9 cellular contexts compared by ENCODE assay signal in the genomic region with DNA sequence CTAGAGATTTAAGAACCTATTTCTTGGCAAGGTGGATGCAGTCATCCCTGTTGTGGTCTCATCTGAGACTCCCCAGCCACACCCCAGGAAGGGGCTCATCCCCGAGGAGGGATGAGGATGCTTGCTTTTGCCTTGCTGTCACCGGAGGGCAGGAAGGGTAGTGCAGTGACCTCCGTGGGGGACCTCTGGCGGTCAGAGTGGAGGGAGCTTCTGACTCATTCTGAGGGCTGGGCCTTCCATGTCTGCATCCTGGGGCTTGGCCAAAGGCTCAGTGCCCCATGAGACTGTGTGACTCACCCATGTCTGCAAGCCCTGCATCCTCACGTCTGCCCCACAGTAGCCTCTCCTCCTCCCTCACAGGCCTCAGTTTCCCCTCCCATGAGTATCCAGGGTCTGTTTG. TPM values are rescaled to one million over a fixed set of nuclear protein-coding genes. Genes with fewer than 3 reads are reported as not detected.
A peak's percentile ranks its signal among the peaks of the same experiment; 100 is the strongest.
DNase-seq lines count a peak whose midpoint lies in the region; ATAC-seq and TF ChIP-seq lines count a peak whose summit lies in the region.
"Had no signal": no experiment of that assay in that cellular context is flagged by ENCODE, and none has a peak within 500 bp of the region (broad histone marks: within the 10 kb centered on the region; RNA-seq: fewer than 3 reads in every experiment).

No MANE protein-coding gene starts in this region.

- no peak overlapping the region for H3K9ac ChIP-seq in neural progenitor cell

- H3K79me2 ChIP-seq in neural progenitor cell (ENCODE audit: low read depth) = no peaks in the 10 kb centered on the region

- peak; percentile 55 for TF ChIP-seq CTCF in NB4 (IDR thresholded peaks at IDR 0.05; ENCODE audit: low read depth, low read length)
- peak; percentile 39 for TF ChIP-seq CTCF in neural progenitor cell (IDR thresholded peaks at IDR 0.05)

- H3K9me3 Mint-ChIP-seq in neural progenitor cell = no peaks in the 10 kb centered on the region
- H3K9me3 Mint-ChIP-seq in T-cell = no peaks in the 10 kb centered on the region
- H3K9me3 Mint-ChIP-seq: central memory CD8-positive, alpha-beta T cell had no signal

- H3K27me3 Mint-ChIP-seq in neural progenitor cell (ENCODE audit: insufficient read depth, low read depth) (peaks cover 10% of the 10 kb centered on the region), T-cell (no peaks in the 10 kb centered on the region)
- H3K27me3 Mint-ChIP-seq: central memory CD8-positive, alpha-beta T cell had no signal

- POLR2A ChIA-PET in T-cell (lab: Charles Lee) = no interaction called here

- H3K36me3 Mint-ChIP-seq in neural progenitor cell = no peaks in the 10 kb centered on the region
- peaks cover 56% of the 10 kb centered on the region for H3K36me3 Mint-ChIP-seq in T-cell

- CTCF ChIA-PET in T-cell (lab: Charles Lee) = no interaction called here

- no peak for TF ChIP-seq POLR2A in NB4 (IDR thresholded peaks at IDR 0.05; ENCODE audit: extremely low read depth, insufficient read length)

- peaks cover 7% of the 10 kb centered on the region for H3F3A ChIP-seq in neural progenitor cell (ENCODE audit: low read depth)

- H3K27ac Mint-ChIP-seq in neural progenitor cell = no peak overlapping the region
- H3K27ac Mint-ChIP-seq in T-cell = no peak overlapping the region

- no peak for ATAC-seq in T-cell (replicated peaks in 1 of 4)

- H4K20me1 ChIP-seq in neural progenitor cell (ENCODE audit: low read depth) = no peaks in the 10 kb centered on the region

- peaks cover 16% of the 10 kb centered on the region for H3K4me1 ChIP-seq in neural progenitor cell

- H3K27me3 ChIP-seq in neural progenitor cell = no peaks in the 10 kb centered on the region

- H2AFZ ChIP-seq in neural progenitor cell (replicated peaks) = no peak overlapping the region

- H3K4me1 Mint-ChIP-seq in neural progenitor cell (peaks cover 23% of the 10 kb centered on the region), T-cell (peaks cover 10 to 17% (median 14%) of the 10 kb centered on the region in 3 donors)
- H3K4me1 Mint-ChIP-seq: central memory CD8-positive, alpha-beta T cell had no signal

- H3K4me3 Mint-ChIP-seq in neural progenitor cell = no peak overlapping the region
- no peak overlapping the region for H3K4me3 Mint-ChIP-seq in T-cell
- H3K4me3 Mint-ChIP-seq: central memory CD8-positive, alpha-beta T cell had no signal

- no peak overlapping the region for H3K4me2 ChIP-seq in neural progenitor cell

- H3K27ac ChIP-seq in neural progenitor cell = no peak overlapping the region

- H3K36me3 ChIP-seq in neural progenitor cell = no peaks in the 10 kb centered on the region

- H3K9me3 ChIP-seq in neural progenitor cell (ENCODE audit: low read depth) = no peaks in the 10 kb centered on the region

- no peak overlapping the region for H3K4me3 ChIP-seq in NB4 (ENCODE audit: low read depth, low read length)
- no peak overlapping the region for H3K4me3 ChIP-seq in neural progenitor cell

- peak; percentile 97 for DNase-seq in EL
- peak; percentile 90 for DNase-seq in NB4 (ENCODE audit: low read depth)
- DNase-seq in epidermal melanocyte (ENCODE audit: insufficient read length, low spot score) = peak; percentile 89
- peak; percentile 57 for DNase-seq in neural progenitor cell (ENCODE audit: low spot score)
- no peak for DNase-seq in NCI-H2107 (lab: John Stamatoyannopoulos, UW)
- DNase-seq in midbrain (lab: John Stamatoyannopoulos, UW) = no peak
- no peak for DNase-seq in NCI-H187 (lab: John Stamatoyannopoulos, UW)
- DNase-seq in T-cell = no peak

RNA-seq across cellular contexts. Expression of a gene that starts 38.7 kb away (rescaled TPM):
- total RNA-seq in neural progenitor cell (ENCODE audit: low replicate concordance) = 47.7 and 95.9 TPM in 2 replicates
- 10 to 100 TPM; 17.2 to 36.2 (median 32.7) TPM for total RNA-seq in T-cell

RNA-seq across cellular contexts. Expression of a gene that starts 51.7 kb away (rescaled TPM):
- total RNA-seq in neural progenitor cell (ENCODE audit: low replicate concordance) (1.5 and 3.4 TPM in 2 replicates), T-cell (10 to 100 TPM; 49.2 to 63.6 (median 62.4) TPM)

Comparison
In these comparisons a context has a peak if more than half of its experiments do, and no peak if none do; other contexts are left out.
1. DNase-seq: peak in EL (single experiment), NB4 (single experiment), epidermal melanocyte (single experiment) and neural progenitor cell (single experiment); none in NCI-H2107 (single experiment), midbrain (single experiment), NCI-H187 (0 of 2) and T-cell (0 of 34).
2. RNA of a gene that starts 51.7 kb away (total RNA-seq): 49.2 to 63.6 TPM in T-cell; 1.5 to 3.4 TPM in neural progenitor cell; every median in the first group is over 10 times any median in the second.